Comparison of ENCODE assay signal across 19 cellular contexts in the genomic region with DNA sequence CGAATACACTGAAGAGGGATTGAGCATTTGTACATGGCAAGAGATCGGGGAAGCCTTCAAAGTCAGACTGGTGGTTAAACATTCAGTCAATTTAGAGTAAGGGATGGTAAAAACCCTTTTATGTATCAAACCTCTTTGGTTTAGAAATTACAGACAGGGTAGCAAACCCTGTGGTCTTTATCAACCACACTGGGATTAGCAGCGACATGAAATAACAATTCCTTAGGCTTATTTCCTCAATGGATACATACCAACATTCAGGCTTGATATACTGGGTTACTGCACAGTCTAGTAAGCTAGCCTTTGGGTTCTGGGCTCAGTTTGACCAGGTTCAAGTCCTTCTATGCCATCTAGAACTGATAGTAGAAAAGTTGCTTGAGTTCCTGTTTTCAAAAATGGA.
"Had no signal": no experiment of that assay in that cellular context is flagged by ENCODE, and none has a peak within 500 bp of the region (broad histone marks: within the 10 kb centered on the region; RNA-seq: fewer than 3 reads in every experiment).

No MANE protein-coding gene starts in this region.

- H3K4me1 Mint-ChIP-seq: activated CD4-positive, alpha-beta T cell treated with anti-CD3 and anti-CD28 coated beads for 36 hours; activated naive CD8-positive, alpha-beta T cell treated with anti-CD3 and anti-CD28 coated beads for 36 hours; activated T-helper 17 cell treated with anti-CD3 and anti-CD28 coated beads, Interleukin-2, amount 50 U/mL, for 72 hours; naive thymus-derived CD8-positive, alpha-beta T cell; WTC11 had no signal

- DNase-seq: activated CD4-positive, alpha-beta T cell treated with anti-CD3 and anti-CD28 coated beads for 36 hours; activated CD8-positive, alpha-beta T cell treated with anti-CD3 and anti-CD28 coated beads for 36 hours; activated naive CD4-positive, alpha-beta T cell; activated naive CD8-positive, alpha-beta T cell treated with anti-CD3 and anti-CD28 coated beads for 36 hours; activated T-cell treated with anti-CD3 and anti-CD28 coated beads, Interleukin-2, amount 50 U/mL, for 1 hour; amygdala; body of pancreas; effector memory CD8-positive, alpha-beta T cell; foreskin melanocyte; kidney; naive thymus-derived CD8-positive, alpha-beta T cell; stimulated activated CD4-positive, alpha-beta T cell treated with anti-CD3 and anti-CD28 coated beads, Interleukin-2, amount 100 ng/mL, for 24 hours; stimulated activated naive CD4-positive, alpha-beta T cell treated with Interleukin-2 at 50 U/mL for 16 hours; substantia nigra; uterus had no signal

- H3K9me3 Mint-ChIP-seq: activated CD8-positive, alpha-beta T cell treated with anti-CD3 and anti-CD28 coated beads for 36 hours; activated naive CD8-positive, alpha-beta T cell treated with anti-CD3 and anti-CD28 coated beads for 36 hours; activated T-helper 17 cell treated with anti-CD3 and anti-CD28 coated beads, Interleukin-2, amount 50 U/mL, for 72 hours; T-helper 2 cell treated with Interferon-gamma antibody and Interleukin-4, amounts not matched to agents 5 μg/mL and 100 μg/mL, for 36 hours; WTC11 had no signal

- H3K36me3 Mint-ChIP-seq: activated naive CD8-positive, alpha-beta T cell treated with anti-CD3 and anti-CD28 coated beads for 36 hours; naive thymus-derived CD8-positive, alpha-beta T cell; WTC11 had no signal

- H3K9me3 ChIP-seq: body of pancreas, tibial nerve, uterus had no signal

- H3K36me3 ChIP-seq: tibial nerve, uterus had no signal

- H3K27me3 Mint-ChIP-seq: activated CD4-positive, alpha-beta T cell treated with anti-CD3 and anti-CD28 coated beads for 36 hours; activated naive CD8-positive, alpha-beta T cell treated with anti-CD3 and anti-CD28 coated beads for 36 hours; activated T-helper 17 cell treated with anti-CD3 and anti-CD28 coated beads, Interleukin-2, amount 50 U/mL, for 72 hours; effector memory CD8-positive, alpha-beta T cell had no signal

- H3K4me3 Mint-ChIP-seq: activated CD4-positive, alpha-beta T cell treated with anti-CD3 and anti-CD28 coated beads for 36 hours; activated CD8-positive, alpha-beta T cell treated with anti-CD3 and anti-CD28 coated beads for 36 hours; activated naive CD8-positive, alpha-beta T cell treated with anti-CD3 and anti-CD28 coated beads for 36 hours; activated T-helper 17 cell treated with anti-CD3 and anti-CD28 coated beads, Interleukin-2, amount 50 U/mL, for 72 hours; effector memory CD8-positive, alpha-beta T cell; naive thymus-derived CD8-positive, alpha-beta T cell; T-helper 2 cell treated with Interferon-gamma antibody and Interleukin-4, amounts not matched to agents 5 μg/mL and 100 μg/mL, for 36 hours; WTC11 had no signal

- H3K27me3 ChIP-seq: body of pancreas, tibial nerve, uterus had no signal

- H3K27ac ChIP-seq: body of pancreas, tibial nerve had no signal

- H3K4me3 ChIP-seq: body of pancreas, tibial nerve, uterus had no signal

- H3K27ac Mint-ChIP-seq: activated CD4-positive, alpha-beta T cell treated with anti-CD3 and anti-CD28 coated beads for 36 hours; activated CD8-positive, alpha-beta T cell treated with anti-CD3 and anti-CD28 coated beads for 36 hours; activated naive CD8-positive, alpha-beta T cell treated with anti-CD3 and anti-CD28 coated beads for 36 hours; activated T-helper 17 cell treated with anti-CD3 and anti-CD28 coated beads, Interleukin-2, amount 50 U/mL, for 72 hours; effector memory CD8-positive, alpha-beta T cell; T-helper 2 cell treated with Interferon-gamma antibody and Interleukin-4, amounts not matched to agents 5 μg/mL and 100 μg/mL, for 36 hours; WTC11 had no signal
